1 cellular context compared by ENCODE assay signal in the genomic region with DNA sequence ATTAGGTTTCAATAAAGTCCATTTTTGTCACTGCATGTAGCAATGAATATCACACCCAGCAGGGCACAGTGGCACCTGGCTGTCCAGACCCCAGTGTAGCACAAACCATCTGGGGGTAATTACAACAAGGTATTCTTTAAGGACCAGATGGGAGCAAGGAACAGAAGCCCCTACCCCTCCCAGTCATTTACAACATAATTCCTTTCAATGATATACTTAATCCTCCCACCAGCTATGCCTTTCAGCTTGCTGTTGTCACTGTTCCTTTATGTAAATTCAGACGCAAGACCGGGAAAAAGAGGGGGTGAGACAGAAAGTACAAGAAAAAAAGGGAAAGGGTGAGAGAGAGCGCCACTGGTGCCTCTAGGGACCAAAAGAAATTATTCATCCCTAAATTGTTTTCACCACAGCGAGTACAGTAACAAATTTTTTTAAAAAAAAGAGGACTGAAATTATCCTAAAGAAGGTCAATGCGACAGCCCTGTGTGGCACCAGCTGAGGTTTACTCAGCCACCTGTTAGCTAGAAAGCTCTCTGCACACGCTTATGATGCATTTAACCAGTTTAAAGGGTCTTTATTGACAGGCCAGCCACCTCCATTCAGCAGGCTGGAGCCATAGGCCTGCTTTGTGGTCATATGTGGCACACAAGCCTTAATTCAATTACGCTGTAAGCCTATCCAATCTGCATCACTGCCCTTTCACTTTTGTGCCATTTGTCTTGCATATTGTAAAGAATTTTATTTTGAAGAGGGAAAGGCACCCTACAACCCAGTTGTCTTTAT.
TF ChIP-seq lines count a peak whose summit lies in the region.

No MANE protein-coding gene starts in this region.

TF ChIP-seq in H1, 55 proteins besides CTCF, POLR2A, EP300 and RAD21 (continued from another document):
- TF ChIP-seq, protein P1, sequence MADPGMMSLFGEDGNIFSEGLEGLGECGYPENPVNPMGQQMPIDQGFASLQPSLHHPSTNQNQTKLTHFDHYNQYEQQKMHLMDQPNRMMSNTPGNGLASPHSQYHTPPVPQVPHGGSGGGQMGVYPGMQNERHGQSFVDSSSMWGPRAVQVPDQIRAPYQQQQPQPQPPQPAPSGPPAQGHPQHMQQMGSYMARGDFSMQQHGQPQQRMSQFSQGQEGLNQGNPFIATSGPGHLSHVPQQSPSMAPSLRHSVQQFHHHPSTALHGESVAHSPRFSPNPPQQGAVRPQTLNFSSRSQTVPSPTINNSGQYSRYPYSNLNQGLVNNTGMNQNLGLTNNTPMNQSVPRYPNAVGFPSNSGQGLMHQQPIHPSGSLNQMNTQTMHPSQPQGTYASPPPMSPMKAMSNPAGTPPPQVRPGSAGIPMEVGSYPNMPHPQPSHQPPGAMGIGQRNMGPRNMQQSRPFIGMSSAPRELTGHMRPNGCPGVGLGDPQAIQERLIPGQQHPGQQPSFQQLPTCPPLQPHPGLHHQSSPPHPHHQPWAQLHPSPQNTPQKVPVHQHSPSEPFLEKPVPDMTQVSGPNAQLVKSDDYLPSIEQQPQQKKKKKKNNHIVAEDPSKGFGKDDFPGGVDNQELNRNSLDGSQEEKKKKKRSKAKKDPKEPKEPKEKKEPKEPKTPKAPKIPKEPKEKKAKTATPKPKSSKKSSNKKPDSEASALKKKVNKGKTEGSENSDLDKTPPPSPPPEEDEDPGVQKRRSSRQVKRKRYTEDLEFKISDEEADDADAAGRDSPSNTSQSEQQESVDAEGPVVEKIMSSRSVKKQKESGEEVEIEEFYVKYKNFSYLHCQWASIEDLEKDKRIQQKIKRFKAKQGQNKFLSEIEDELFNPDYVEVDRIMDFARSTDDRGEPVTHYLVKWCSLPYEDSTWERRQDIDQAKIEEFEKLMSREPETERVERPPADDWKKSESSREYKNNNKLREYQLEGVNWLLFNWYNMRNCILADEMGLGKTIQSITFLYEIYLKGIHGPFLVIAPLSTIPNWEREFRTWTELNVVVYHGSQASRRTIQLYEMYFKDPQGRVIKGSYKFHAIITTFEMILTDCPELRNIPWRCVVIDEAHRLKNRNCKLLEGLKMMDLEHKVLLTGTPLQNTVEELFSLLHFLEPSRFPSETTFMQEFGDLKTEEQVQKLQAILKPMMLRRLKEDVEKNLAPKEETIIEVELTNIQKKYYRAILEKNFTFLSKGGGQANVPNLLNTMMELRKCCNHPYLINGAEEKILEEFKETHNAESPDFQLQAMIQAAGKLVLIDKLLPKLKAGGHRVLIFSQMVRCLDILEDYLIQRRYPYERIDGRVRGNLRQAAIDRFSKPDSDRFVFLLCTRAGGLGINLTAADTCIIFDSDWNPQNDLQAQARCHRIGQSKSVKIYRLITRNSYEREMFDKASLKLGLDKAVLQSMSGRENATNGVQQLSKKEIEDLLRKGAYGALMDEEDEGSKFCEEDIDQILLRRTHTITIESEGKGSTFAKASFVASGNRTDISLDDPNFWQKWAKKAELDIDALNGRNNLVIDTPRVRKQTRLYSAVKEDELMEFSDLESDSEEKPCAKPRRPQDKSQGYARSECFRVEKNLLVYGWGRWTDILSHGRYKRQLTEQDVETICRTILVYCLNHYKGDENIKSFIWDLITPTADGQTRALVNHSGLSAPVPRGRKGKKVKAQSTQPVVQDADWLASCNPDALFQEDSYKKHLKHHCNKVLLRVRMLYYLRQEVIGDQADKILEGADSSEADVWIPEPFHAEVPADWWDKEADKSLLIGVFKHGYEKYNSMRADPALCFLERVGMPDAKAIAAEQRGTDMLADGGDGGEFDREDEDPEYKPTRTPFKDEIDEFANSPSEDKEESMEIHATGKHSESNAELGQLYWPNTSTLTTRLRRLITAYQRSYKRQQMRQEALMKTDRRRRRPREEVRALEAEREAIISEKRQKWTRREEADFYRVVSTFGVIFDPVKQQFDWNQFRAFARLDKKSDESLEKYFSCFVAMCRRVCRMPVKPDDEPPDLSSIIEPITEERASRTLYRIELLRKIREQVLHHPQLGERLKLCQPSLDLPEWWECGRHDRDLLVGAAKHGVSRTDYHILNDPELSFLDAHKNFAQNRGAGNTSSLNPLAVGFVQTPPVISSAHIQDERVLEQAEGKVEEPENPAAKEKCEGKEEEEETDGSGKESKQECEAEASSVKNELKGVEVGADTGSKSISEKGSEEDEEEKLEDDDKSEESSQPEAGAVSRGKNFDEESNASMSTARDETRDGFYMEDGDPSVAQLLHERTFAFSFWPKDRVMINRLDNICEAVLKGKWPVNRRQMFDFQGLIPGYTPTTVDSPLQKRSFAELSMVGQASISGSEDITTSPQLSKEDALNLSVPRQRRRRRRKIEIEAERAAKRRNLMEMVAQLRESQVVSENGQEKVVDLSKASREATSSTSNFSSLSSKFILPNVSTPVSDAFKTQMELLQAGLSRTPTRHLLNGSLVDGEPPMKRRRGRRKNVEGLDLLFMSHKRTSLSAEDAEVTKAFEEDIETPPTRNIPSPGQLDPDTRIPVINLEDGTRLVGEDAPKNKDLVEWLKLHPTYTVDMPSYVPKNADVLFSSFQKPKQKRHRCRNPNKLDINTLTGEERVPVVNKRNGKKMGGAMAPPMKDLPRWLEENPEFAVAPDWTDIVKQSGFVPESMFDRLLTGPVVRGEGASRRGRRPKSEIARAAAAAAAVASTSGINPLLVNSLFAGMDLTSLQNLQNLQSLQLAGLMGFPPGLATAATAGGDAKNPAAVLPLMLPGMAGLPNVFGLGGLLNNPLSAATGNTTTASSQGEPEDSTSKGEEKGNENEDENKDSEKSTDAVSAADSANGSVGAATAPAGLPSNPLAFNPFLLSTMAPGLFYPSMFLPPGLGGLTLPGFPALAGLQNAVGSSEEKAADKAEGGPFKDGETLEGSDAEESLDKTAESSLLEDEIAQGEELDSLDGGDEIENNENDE (IDR thresholded peaks at IDR 0.05; ENCODE audit: insufficient replicate concordance, low read length), result no peak
- peak; percentile 66; the same call in 1 of the 2 replicates for TF ChIP-seq POU5F1 (IDR thresholded peaks at IDR 0.05; ENCODE audit: low read depth, low read length)
- TF ChIP-seq RXRA (IDR thresholded peaks at IDR 0.05; ENCODE audit: insufficient read depth, low read depth, low read length), result no peak
- TF ChIP-seq SAP30 (IDR thresholded peaks at IDR 0.05; ENCODE audit: insufficient read depth, insufficient replicate concordance, low read length), result no peak
- no peak for TF ChIP-seq BCL11A (IDR thresholded peaks at IDR 0.05; ENCODE audit: low read depth in 2 of 2, low read length in 2 of 2)
- TF ChIP-seq SP1 (IDR thresholded peaks at IDR 0.05; ENCODE audit: low read depth, low read length), result peak; percentile 38; the same call in 1 of the 2 replicates
- TF ChIP-seq SP4 (IDR thresholded peaks at IDR 0.05; ENCODE audit: low read length), result no peak
- TF ChIP-seq JUN (IDR thresholded peaks at IDR 0.05; ENCODE audit: low read depth, low read length), result no peak
- TF ChIP-seq, protein P2, sequence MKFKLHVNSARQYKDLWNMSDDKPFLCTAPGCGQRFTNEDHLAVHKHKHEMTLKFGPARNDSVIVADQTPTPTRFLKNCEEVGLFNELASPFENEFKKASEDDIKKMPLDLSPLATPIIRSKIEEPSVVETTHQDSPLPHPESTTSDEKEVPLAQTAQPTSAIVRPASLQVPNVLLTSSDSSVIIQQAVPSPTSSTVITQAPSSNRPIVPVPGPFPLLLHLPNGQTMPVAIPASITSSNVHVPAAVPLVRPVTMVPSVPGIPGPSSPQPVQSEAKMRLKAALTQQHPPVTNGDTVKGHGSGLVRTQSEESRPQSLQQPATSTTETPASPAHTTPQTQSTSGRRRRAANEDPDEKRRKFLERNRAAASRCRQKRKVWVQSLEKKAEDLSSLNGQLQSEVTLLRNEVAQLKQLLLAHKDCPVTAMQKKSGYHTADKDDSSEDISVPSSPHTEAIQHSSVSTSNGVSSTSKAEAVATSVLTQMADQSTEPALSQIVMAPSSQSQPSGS (IDR thresholded peaks at IDR 0.05; ENCODE audit: low read length), result no peak
- no peak for TF ChIP-seq HDAC2 (IDR thresholded peaks at IDR 0.05; ENCODE audit: borderline replicate concordance in 1 of 2, low read depth in 2 of 2, low read length in 2 of 2)
- no peak for TF ChIP-seq FOSL1 (IDR thresholded peaks at IDR 0.05; ENCODE audit: insufficient read depth, low read depth, low read length)
- no peak for TF ChIP-seq CBX5 (IDR thresholded peaks at IDR 0.05; ENCODE audit: low read depth, low read length)
- TF ChIP-seq POLR2AphosphoS5 (IDR thresholded peaks at IDR 0.05; ENCODE audit: low read depth, low read length), result no peak
- TF ChIP-seq KDM4A (IDR thresholded peaks at IDR 0.05; ENCODE audit: low read depth, low read length, severe bottlenecking), result no peak
- TF ChIP-seq, protein P3, sequence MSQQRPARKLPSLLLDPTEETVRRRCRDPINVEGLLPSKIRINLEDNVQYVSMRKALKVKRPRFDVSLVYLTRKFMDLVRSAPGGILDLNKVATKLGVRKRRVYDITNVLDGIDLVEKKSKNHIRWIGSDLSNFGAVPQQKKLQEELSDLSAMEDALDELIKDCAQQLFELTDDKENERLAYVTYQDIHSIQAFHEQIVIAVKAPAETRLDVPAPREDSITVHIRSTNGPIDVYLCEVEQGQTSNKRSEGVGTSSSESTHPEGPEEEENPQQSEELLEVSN (IDR thresholded peaks at IDR 0.05), result no peak
